ENCODE assay signal across 1 cellular context in the genomic region with DNA sequence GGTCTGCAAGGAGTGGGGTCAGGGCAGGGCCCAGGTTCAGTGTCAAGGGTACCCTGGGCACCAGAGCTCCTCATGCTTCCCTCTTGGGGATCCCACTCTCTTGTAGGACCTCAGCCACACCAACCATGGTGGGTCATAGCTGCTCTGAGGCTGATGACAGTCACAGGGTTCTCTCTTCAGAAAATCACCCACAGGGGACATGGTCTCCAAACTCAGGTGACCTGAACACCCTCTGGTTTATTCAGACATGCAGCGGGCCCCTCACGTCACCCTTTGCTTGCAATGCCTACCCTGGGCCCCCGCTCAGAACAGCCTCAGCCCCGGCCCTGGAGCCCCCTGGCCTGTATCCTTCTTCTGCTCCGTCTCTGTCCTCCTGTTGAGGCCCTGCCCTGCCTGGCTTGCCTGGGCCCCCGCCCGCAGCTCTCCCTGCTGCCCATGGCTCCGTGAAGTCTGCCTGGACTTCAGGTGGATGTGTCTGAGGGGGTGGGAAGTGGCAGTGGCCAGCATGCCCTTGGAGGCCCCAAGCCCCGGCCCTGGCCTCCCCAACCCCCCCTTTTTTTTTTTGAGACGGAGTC.
TF ChIP-seq lines count a peak whose summit lies in the region.

No MANE protein-coding gene starts in this region.

TF ChIP-seq in HepG2, 621 proteins besides CTCF, POLR2A, EP300 and RAD21:
- TF ChIP-seq ZNF136 (CRISPR knock-in tag; IDR thresholded peaks at IDR 0.05; ENCODE audit: low read depth) = no peak
- no peak for TF ChIP-seq ZNF547 (CRISPR knock-in tag; IDR thresholded peaks at IDR 0.05)
- no peak for TF ChIP-seq PHB2 (IDR thresholded peaks at IDR 0.05; ENCODE audit: partially characterized antibody)
- peak; percentile 61 for TF ChIP-seq RBM22 (optimal IDR thresholded peaks at IDR 0.05; ENCODE audit: low read length)
- TF ChIP-seq REPIN1 (CRISPR knock-in tag; IDR thresholded peaks at IDR 0.05; ENCODE audit: borderline replicate concordance, low read depth) = no peak
- TF ChIP-seq, protein P1, sequence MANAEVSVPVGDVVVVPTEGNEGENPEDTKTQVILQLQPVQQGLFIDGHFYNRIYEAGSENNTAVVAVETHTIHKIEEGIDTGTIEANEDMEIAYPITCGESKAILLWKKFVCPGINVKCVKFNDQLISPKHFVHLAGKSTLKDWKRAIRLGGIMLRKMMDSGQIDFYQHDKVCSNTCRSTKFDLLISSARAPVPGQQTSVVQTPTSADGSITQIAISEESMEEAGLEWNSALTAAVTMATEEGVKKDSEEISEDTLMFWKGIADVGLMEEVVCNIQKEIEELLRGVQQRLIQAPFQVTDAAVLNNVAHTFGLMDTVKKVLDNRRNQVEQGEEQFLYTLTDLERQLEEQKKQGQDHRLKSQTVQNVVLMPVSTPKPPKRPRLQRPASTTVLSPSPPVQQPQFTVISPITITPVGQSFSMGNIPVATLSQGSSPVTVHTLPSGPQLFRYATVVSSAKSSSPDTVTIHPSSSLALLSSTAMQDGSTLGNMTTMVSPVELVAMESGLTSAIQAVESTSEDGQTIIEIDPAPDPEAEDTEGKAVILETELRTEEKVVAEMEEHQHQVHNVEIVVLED (CRISPR knock-in tag; IDR thresholded peaks at IDR 0.05; ENCODE audit: borderline replicate concordance) = no peak
- no peak for TF ChIP-seq ATF7 (IDR thresholded peaks at IDR 0.05)
- TF ChIP-seq ATF7 (CRISPR knock-in tag; IDR thresholded peaks at IDR 0.05) = no peak
- TF ChIP-seq SP4 (CRISPR knock-in tag; IDR thresholded peaks at IDR 0.05) = no peak
- TF ChIP-seq AGO2 (optimal IDR thresholded peaks at IDR 0.05; ENCODE audit: low read depth, low read length) = peak; percentile 6
- TF ChIP-seq RBFOX2 (IDR thresholded peaks at IDR 0.05; ENCODE audit: low read depth, low read length) = 0 out of 2 replicates have a peak, but pooled peaks have one; percentile 25
